ENCODE assay signal across 1 cellular context in genomic region chr11:76888989-76889388, GRCh38.
TF ChIP-seq lines count a peak whose summit lies in the region.

No MANE protein-coding gene starts in this region.

TF ChIP-seq in K562, 482 proteins besides CTCF, POLR2A, EP300 and RAD21 (continued from another document and continues in another):
- TF ChIP-seq ZNF592 (IDR thresholded peaks at IDR 0.05) (no peak), ZNF717 (CRISPR knock-in tag; IDR thresholded peaks at IDR 0.05) (no peak), SMARCB1 (IDR thresholded peaks at IDR 0.05; ENCODE audit: insufficient read length, low read depth) (no peak), CTCFL (IDR thresholded peaks at IDR 0.05; ENCODE audit: borderline replicate concordance, insufficient read depth, low read depth, low read length, poor library complexity, severe bottlenecking) (no peak), TAL1 (IDR thresholded peaks at IDR 0.05) (peak; percentile 56; the same call in 1 of the 2 replicates), ZNF644 (tag; IDR thresholded peaks at IDR 0.05; ENCODE audit: low read depth) (no peak), ZNF561 (CRISPR knock-in tag; conservative IDR thresholded peaks at IDR 0.05) (no peak), POU5F1 (IDR thresholded peaks at IDR 0.05; ENCODE audit: borderline replicate concordance, low read depth, low read length, partially characterized antibody) (no peak), DEAF1 (CRISPR knock-in tag; IDR thresholded peaks at IDR 0.05) (no peak), HMGXB4 (CRISPR knock-in tag; IDR thresholded peaks at IDR 0.05) (no peak), MECOM (CRISPR knock-in tag; IDR thresholded peaks at IDR 0.05) (no peak), RNF219 (CRISPR knock-in tag; IDR thresholded peaks at IDR 0.05) (no peak), MBD1 (CRISPR knock-in tag; IDR thresholded peaks at IDR 0.05) (no peak), CUX1 (CRISPR knock-in tag; IDR thresholded peaks at IDR 0.05) (no peak), MEF2D (tag; conservative IDR thresholded peaks at IDR 0.05; ENCODE audit: low read depth) (no peak), ZNF263 (CRISPR knock-in tag; IDR thresholded peaks at IDR 0.05; ENCODE audit: borderline replicate concordance) (no peak), FOXM1 (IDR thresholded peaks at IDR 0.05; ENCODE audit: low read depth) (peak; percentile 42; the same call in 1 of the 2 replicates), FOXM1 (CRISPR knock-in tag; IDR thresholded peaks at IDR 0.05; ENCODE audit: low read depth) (no peak), ZNF398 (CRISPR knock-in tag; IDR thresholded peaks at IDR 0.05) (no peak), FOXK1 (CRISPR knock-in tag; IDR thresholded peaks at IDR 0.05; ENCODE audit: borderline replicate concordance) (no peak), ILF3 (IDR thresholded peaks at IDR 0.05; ENCODE audit: borderline replicate concordance) (no peak), IRF1 (CRISPR knock-in tag; IDR thresholded peaks at IDR 0.05; ENCODE audit: borderline replicate concordance) (no peak), MAX (CRISPR knock-in tag; IDR thresholded peaks at IDR 0.05) (no peak), POLR3A (IDR thresholded peaks at IDR 0.05; ENCODE audit: borderline replicate concordance, extremely low read depth, insufficient read depth, insufficient read length) (no peak), ZBTB5 (IDR thresholded peaks at IDR 0.05) (no peak), EP400 (IDR thresholded peaks at IDR 0.05) (no peak), ZNF764 (CRISPR knock-in tag; IDR thresholded peaks at IDR 0.05; ENCODE audit: low read depth) (no peak), SMAD3 (CRISPR knock-in tag; conservative IDR thresholded peaks at IDR 0.05) (no peak), GATAD2A (IDR thresholded peaks at IDR 0.05) (no peak)
